12 cellular contexts compared by ENCODE assay signal in genomic region chr3:100725935-100726334, GRCh38.
"Had no signal": no experiment of that assay in that cellular context is flagged by ENCODE, and none has a peak within 500 bp of the region (broad histone marks: within the 10 kb centered on the region; RNA-seq: fewer than 3 reads in every experiment).

No MANE protein-coding gene starts in this region.

- H3K27me3 ChIP-seq: colonic mucosa, pancreas, tibial artery had no signal

- H3K27ac ChIP-seq: colonic mucosa, lower lobe of right lung, pancreas, tibial artery had no signal

- H3K4me3 Mint-ChIP-seq: naive B cell; T-helper 1 cell treated with Interleukin-12 subunit alpha and Interleukin-12 subunit beta and Interleukin-4 antibody, amounts not matched to agents 30 μg/mL and 1 μg/mL, for 36 hours had no signal

- H3K9me3 Mint-ChIP-seq: T-helper 1 cell treated with Interleukin-12 subunit alpha and Interleukin-12 subunit beta and Interleukin-4 antibody, amounts not matched to agents 30 μg/mL and 1 μg/mL, for 36 hours had no signal

- ATAC-seq: lower lobe of right lung had no signal

- H3K36me3 ChIP-seq: colonic mucosa had no signal

- DNase-seq: activated CD4-positive, alpha-beta T cell treated with anti-CD3 and anti-CD28 coated beads, Interleukin-2, amount 50 U/mL, for 1 hour; activated CD4-positive, CD25-positive, alpha-beta regulatory T cell; activated naive CD4-positive, alpha-beta T cell; activated T-cell treated with anti-CD3 and anti-CD28 coated beads, Interleukin-2, amount 50 U/mL, for 48 hours; aorta; colonic mucosa; lower lobe of right lung; midbrain; naive B cell; pancreas; tibial artery had no signal

- H3K9me3 ChIP-seq: colonic mucosa, lower lobe of right lung, pancreas, tibial artery had no signal

- H3K27me3 Mint-ChIP-seq: naive B cell had no signal

- H3K4me3 ChIP-seq: colonic mucosa, lower lobe of right lung, pancreas, tibial artery had no signal

- H3K4me1 ChIP-seq: colonic mucosa, lower lobe of right lung, pancreas had no signal
